9 cellular contexts compared by ENCODE assay signal in the genomic region with DNA sequence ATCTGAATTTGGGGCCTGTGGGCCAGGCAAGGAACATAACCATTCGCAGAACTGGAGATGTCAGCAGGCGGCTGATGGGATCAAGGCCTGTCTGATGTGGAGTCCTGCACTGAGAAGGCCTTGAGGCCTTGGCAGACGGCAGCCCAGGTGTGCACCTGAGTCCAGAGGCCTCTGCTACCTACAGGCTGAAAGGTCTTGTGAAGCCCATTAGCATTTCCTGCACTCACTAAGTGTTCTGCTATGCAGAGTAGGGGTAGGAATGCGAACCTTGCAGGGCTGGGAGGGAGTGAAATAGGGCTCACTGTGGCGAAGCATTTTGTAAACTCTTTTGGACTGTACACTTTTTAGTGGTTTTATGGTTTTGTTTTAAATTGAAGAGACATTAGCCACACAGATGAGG. TPM values are rescaled to one million over a fixed set of nuclear protein-coding genes. Genes with fewer than 3 reads are reported as not detected.
DNase-seq lines count a peak whose midpoint lies in the region; ATAC-seq and TF ChIP-seq lines count a peak whose summit lies in the region.
"Had no signal": no experiment of that assay in that cellular context is flagged by ENCODE, and none has a peak within 500 bp of the region (broad histone marks: within the 10 kb centered on the region; RNA-seq: fewer than 3 reads in every experiment).

No MANE protein-coding gene starts in this region.

- no TSS peak for BruUV-seq in Panc1 (replicated peaks; lab: Mats Ljungman, UMichigan)

- 0 out of 2 replicates have a peak, but pooled peaks cover 8% of the 10 kb centered on the region for H3K4me1 ChIP-seq in Panc1 (ENCODE audit: control insufficient read depth, insufficient read depth, low read length)

- no peak overlapping the region for H3K4me3 Mint-ChIP-seq in osteocyte (ENCODE audit: unreplicated experiment)
- H3K4me3 Mint-ChIP-seq: CD8-positive, alpha-beta T cell had no signal

- ATAC-seq in Panc1 = peak; percentile 8; the same call in 1 of the 2 replicates
- ATAC-seq: CD8-positive, alpha-beta T cell had no signal

- no peaks in the 10 kb centered on the region for H3K36me3 Mint-ChIP-seq in osteocyte (ENCODE audit: unreplicated experiment)
- H3K36me3 Mint-ChIP-seq: CD8-positive, alpha-beta T cell had no signal

- peak overlapping the region; percentile 92 for H3K27ac Mint-ChIP-seq in osteocyte (ENCODE audit: unreplicated experiment)
- H3K27ac Mint-ChIP-seq: CD8-positive, alpha-beta T cell had no signal

- H3K36me3 ChIP-seq in Panc1 (ENCODE audit: control insufficient read depth, insufficient read depth, low read length) = no peaks in the 10 kb centered on the region

- POLR2A ChIA-PET in Panc1 (lab: Charles Lee) = no interaction called here

- H3K4me1 Mint-ChIP-seq in osteocyte (ENCODE audit: unreplicated experiment) = peaks cover 52% of the 10 kb centered on the region

- peak; percentile 37 for DNase-seq in AG08396 (ENCODE audit: low spot score)
- no peak for DNase-seq in Panc1 (ENCODE audit: low read depth, low spot score)
- DNase-seq in epithelial cell of prostate (ENCODE audit: low read depth, low spot score) = no peak
- no peak for DNase-seq in osteocyte (ENCODE audit: extremely low spot score, unreplicated experiment)
- no peak for DNase-seq in stimulated activated CD4-positive, alpha-beta T cell treated with anti-CD3 and anti-CD28 coated beads, Interleukin-2, amount 100 ng/mL, for 24 hours
- DNase-seq in activated CD4-positive, alpha-beta T cell treated with anti-CD3 and anti-CD28 coated beads for 4 hours = no peak
- no peak for DNase-seq in NCI-H146 (lab: John Stamatoyannopoulos, UW)
- no peak for DNase-seq in G401 (ENCODE audit: low spot score)
- DNase-seq: CD8-positive, alpha-beta T cell had no signal

- CTCF ChIA-PET in Panc1 (lab: Charles Lee) = no interaction called here

- H3K27me3 Mint-ChIP-seq in osteocyte (ENCODE audit: unreplicated experiment) = no peaks in the 10 kb centered on the region

- no peaks in the 10 kb centered on the region for H3K9me3 Mint-ChIP-seq in osteocyte (ENCODE audit: unreplicated experiment)
- H3K9me3 Mint-ChIP-seq: CD8-positive, alpha-beta T cell had no signal

- TF ChIP-seq CTCF in Panc1 (IDR thresholded peaks at IDR 0.05) (no peak), osteocyte (IDR thresholded peaks at IDR 0.05) (no peak)

- in situ Hi-C loops in Panc1 (cut with HindIII; ENCODE audit: low pct_unique_long_range_greater_than_20kb, low sequenced_read_pairs) = no loop called here
- in situ Hi-C loops in G401 (cut with HindIII; ENCODE audit: low sequenced_read_pairs) = no loop called here

- H3K27ac ChIP-seq in Panc1 (ENCODE audit: low read length) (no peak overlapping the region), epithelial cell of prostate (peak overlapping the region; percentile 73)

- no peaks in the 10 kb centered on the region for H3K27me3 ChIP-seq in Panc1 (ENCODE audit: control insufficient read depth, insufficient read depth, low read length)

- no peaks in the 10 kb centered on the region for H3K9me3 ChIP-seq in Panc1 (ENCODE audit: control insufficient read depth, insufficient read depth, low read depth, low read length)

- intact Hi-C loops in Panc1 (cut with micrococcal nuclease; ENCODE audit: unreplicated experiment) = no loop called here

- H3K4me3 ChIP-seq in Panc1 (ENCODE audit: low read depth in 2 of 2, low read length in 2 of 2) = no peak overlapping the region

RNA-seq across cellular contexts. Expression of gene RNF24, which starts 48.3 kb away (rescaled TPM):
- 8.3 TPM for total RNA-seq in Panc1 (2021; ENCODE audit: unreplicated experiment)
- polyA plus RNA-seq in Panc1 (2012; ENCODE audit: insufficient read length) = 7.0 TPM
- total RNA-seq in osteocyte = 17.5 and 18.5 TPM in 2 replicates
- total RNA-seq in G401 (2014; rRNA removed; shearing (Covaris generic)) = 1.3 and 2.0 TPM in 2 replicates
